In genomic region chr5:138339464-138339863, GRCh38 we compare ENCODE assay signal across 8 cellular contexts. TPM values are rescaled to one million over a fixed set of nuclear protein-coding genes. Genes with fewer than 3 reads are reported as not detected.
DNase-seq lines count a peak whose midpoint lies in the region; ATAC-seq, FAIRE-seq and TF ChIP-seq lines count a peak whose summit lies in the region.

No MANE protein-coding gene starts in this region.

- CTCF ChIA-PET in PC-3 (lab: Charles Lee): interaction anchor here (0.5 to 1.4 kb wide), 2 partner anchors 13 to 100 kb away, joined by 3 to 8 read pairs; partner anchors contain the start of genes KDM3B and REEP2

- WGBS in pancreas, 2 donors: 35 to 55% methylated on average over 2 of the region's 2 CpGs

- H3F3A ChIP-seq in PC-3 (ENCODE audit: low read length, unreplicated experiment): no peaks in the 10 kb centered on the region

- peak overlapping the region; percentile 97 for H3K4me3 Mint-ChIP-seq in endothelial cell (ENCODE audit: unreplicated experiment)

- H3K9ac ChIP-seq in ES-I3 (ENCODE audit: low read depth, low read length) (peak overlapping the region; percentile 83), PC-3 (ENCODE audit: low read length) (peak overlapping the region; percentile 87)

- H3K27me3 ChIP-seq in PC-3 (ENCODE audit: low read length) (no peaks in the 10 kb centered on the region), pancreas (no peaks in the 10 kb centered on the region)

- H3K27ac ChIP-seq in PC-3 (ENCODE audit: low read length) (no peak overlapping the region), pancreas (peak overlapping the region in 2 of 4 donors; percentile 98 to 99)

- peaks cover 11% of the 10 kb centered on the region; the same call in 1 of the 2 replicates for H3K4me1 ChIP-seq in ES-I3 (ENCODE audit: insufficient read depth, low read length)
- H3K4me1 ChIP-seq in PC-3 (ENCODE audit: insufficient read depth, low read length): peaks cover 9% of the 10 kb centered on the region; the same call in 1 of the 2 replicates
- H3K4me1 ChIP-seq in pancreas: peaks cover 0 to 17% (median 5%) of the 10 kb centered on the region in 3 donors

- peak overlapping the region; percentile 94 for H3K27ac Mint-ChIP-seq in endothelial cell (ENCODE audit: unreplicated experiment)

- DNase-seq in PC-3: no peak
- no peak for DNase-seq in endothelial cell (ENCODE audit: low spot score)
- DNase-seq in pancreas: no peak
- DNase-seq in amniotic stem cell (lab: John Stamatoyannopoulos, UW): no peak
- no peak for DNase-seq in GM20000 (ENCODE audit: low spot score)
- DNase-seq in NK-92 (lab: John Stamatoyannopoulos, UW; ENCODE audit: unreplicated experiment): no peak

- no peaks in the 10 kb centered on the region for H3K9me2 ChIP-seq in PC-3 (replicated peaks; ENCODE audit: low read length)

- 0 out of 2 replicates have a peak, but pooled peaks cover 9% of the 10 kb centered on the region for H4K20me1 ChIP-seq in PC-3 (ENCODE audit: low read length)

- FAIRE-seq in pancreas (lab: Jason Lieb, UNC): no peak

- ATAC-seq in PC-3 (no peak), pancreas (no peak), GM21825 (IDR thresholded peaks at IDR 0.05; ENCODE audit: unreplicated experiment) (no peak)

- peaks cover 24% of the 10 kb centered on the region for H3K36me3 Mint-ChIP-seq in endothelial cell (ENCODE audit: low read depth, unreplicated experiment)

- POLR2A ChIA-PET in PC-3 (lab: Charles Lee; ENCODE audit: unreplicated experiment): interaction anchor here (0.7 kb wide), 1 partner anchor 14 kb away, joined by 3 read pairs; no protein-coding TSS in a partner anchor

- TF ChIP-seq CTCF in PC-3 (conservative IDR thresholded peaks at IDR 0.05; ENCODE audit: low read depth, low read length) (no peak), endothelial cell (IDR thresholded peaks at IDR 0.05; ENCODE audit: unreplicated experiment) (no peak), pancreas (IDR thresholded peaks at IDR 0.05) (no peak), GM20000 (IDR thresholded peaks at IDR 0.05; ENCODE audit: extremely low read depth, missing control alignments) (no peak)

- H3K4me3 ChIP-seq in PC-3 (ENCODE audit: low read length) (peak overlapping the region; percentile 98), pancreas (peak overlapping the region; percentile 61 to 95 (median 90))

- H3K4me2 ChIP-seq in PC-3 (ENCODE audit: low read length): peak overlapping the region; percentile 99

- H3K4me1 Mint-ChIP-seq in endothelial cell (ENCODE audit: unreplicated experiment): peaks cover 31% of the 10 kb centered on the region

- peaks cover 15% of the 10 kb centered on the region for H3K36me3 ChIP-seq in ES-I3 (ENCODE audit: insufficient read depth, low read length)
- peaks cover 4% of the 10 kb centered on the region; the same call in 1 of the 2 replicates for H3K36me3 ChIP-seq in PC-3 (ENCODE audit: low read depth, low read length)
- H3K36me3 ChIP-seq in pancreas: peaks cover 0 to 32% (median 7%) of the 10 kb centered on the region in 3 donors

- H3K79me2 ChIP-seq in PC-3 (ENCODE audit: low read length): peaks cover 39% of the 10 kb centered on the region

- H3K9me3 ChIP-seq in ES-I3 (ENCODE audit: control insufficient read depth, insufficient read depth, low read length): no peaks in the 10 kb centered on the region
- H3K9me3 ChIP-seq in PC-3 (ENCODE audit: low read length): no peaks in the 10 kb centered on the region
- H3K9me3 ChIP-seq in pancreas: no peaks in the 10 kb centered on the region

- peaks cover 17% of the 10 kb centered on the region for H3K27me3 Mint-ChIP-seq in endothelial cell (ENCODE audit: unreplicated experiment)

- H2AFZ ChIP-seq in PC-3 (ENCODE audit: low read length): no peak overlapping the region

- no peaks in the 10 kb centered on the region for H3K9me3 Mint-ChIP-seq in endothelial cell (ENCODE audit: unreplicated experiment)

- BruUV-seq in PC-3 (replicated peaks; lab: Mats Ljungman, UMichigan): no TSS peak

- intact Hi-C loops in PC-3 (cut with micrococcal nuclease): no loop called here
- intact Hi-C loops in pancreas (cut with DNase I): no loop called here

RNA-seq across cellular contexts. Expression of gene FAM53C, which starts 1.4 kb away (rescaled TPM):
- total RNA-seq in PC-3 (2014; rRNA removed): 26.6 and 28.7 TPM in 2 replicates
- total RNA-seq in endothelial cell (ENCODE audit: unreplicated experiment): 49.5 TPM
- 10 to 100 TPM; 14.7 to 18.9 (median 16.9) TPM for total RNA-seq in pancreas
- polyA plus RNA-seq in pancreas: 10 to 100 TPM; 13.0 to 13.5 TPM

RNA-seq across cellular contexts. Expression of gene CDC25C, which starts 7.9 kb away (rescaled TPM):
- total RNA-seq in PC-3 (2014; rRNA removed) (13.8 and 14.7 TPM in 2 replicates), endothelial cell (ENCODE audit: unreplicated experiment) (3.8 TPM), pancreas (under 1 TPM in 3 of 6 donors, not detected in 3; 0.09 to 0.19 (median 0.17) TPM)
- polyA plus RNA-seq in pancreas: under 1 TPM in 1 of 2 donors, not detected in 1; 0.09 TPM

RNA-seq across cellular contexts. Expression of gene KDM3B, which starts 13.0 kb away (rescaled TPM):
- total RNA-seq in PC-3 (2014; rRNA removed) (21.7 and 25.6 TPM in 2 replicates), endothelial cell (ENCODE audit: unreplicated experiment) (101 TPM), pancreas (10 to 100 TPM; 17.9 to 38.3 (median 25.3) TPM)
- 10 to 100 TPM; 14.3 to 24.8 TPM for polyA plus RNA-seq in pancreas
